In genomic region chr15:52803543-52804306, GRCh38 we compare ENCODE assay signal across 11 cellular contexts. TPM values are rescaled to one million over a fixed set of nuclear protein-coding genes. Genes with fewer than 3 reads are reported as not detected.
DNase-seq lines count a peak whose midpoint lies in the region; ATAC-seq and TF ChIP-seq lines count a peak whose summit lies in the region.
"Had no signal": no experiment of that assay in that cellular context is flagged by ENCODE, and none has a peak within 500 bp of the region (broad histone marks: within the 10 kb centered on the region; RNA-seq: fewer than 3 reads in every experiment).

No MANE protein-coding gene starts in this region.

- no peaks in the 10 kb centered on the region for H3K9me3 Mint-ChIP-seq in T-helper 2 cell treated with Interferon-gamma antibody and Interleukin-4, amounts not matched to agents 5 μg/mL and 100 μg/mL, for 36 hours

- H3K36me3 ChIP-seq in parathyroid adenoma (ENCODE audit: control insufficient read depth, insufficient read depth, low read length) = no peaks in the 10 kb centered on the region

- no peaks in the 10 kb centered on the region for H3K79me2 ChIP-seq in parathyroid adenoma

- no peaks in the 10 kb centered on the region for H3K4me1 ChIP-seq in parathyroid adenoma

- peaks cover 89% of the 10 kb centered on the region for H3K27me3 Mint-ChIP-seq in T-helper 2 cell treated with Interferon-gamma antibody and Interleukin-4, amounts not matched to agents 5 μg/mL and 100 μg/mL, for 36 hours (ENCODE audit: low read depth)

- intact Hi-C loops in left cardiac atrium (cut with DNase I) = no loop called here

- H3K27ac ChIP-seq in parathyroid adenoma = no peak overlapping the region

- H3K27ac Mint-ChIP-seq in T-helper 2 cell treated with Interferon-gamma antibody and Interleukin-4, amounts not matched to agents 5 μg/mL and 100 μg/mL, for 36 hours = no peak overlapping the region

- peaks cover 9% of the 10 kb centered on the region for H3K27me3 ChIP-seq in parathyroid adenoma (ENCODE audit: control insufficient read depth, insufficient read depth, low read length)

- no peaks in the 10 kb centered on the region for H3K9me3 ChIP-seq in parathyroid adenoma (ENCODE audit: control insufficient read depth, low read length)

- no peak for TF ChIP-seq CTCF in parathyroid adenoma (IDR thresholded peaks at IDR 0.05)

- H2AFZ ChIP-seq in parathyroid adenoma = no peak overlapping the region

- no peaks in the 10 kb centered on the region for H3K36me3 Mint-ChIP-seq in T-helper 2 cell treated with Interferon-gamma antibody and Interleukin-4, amounts not matched to agents 5 μg/mL and 100 μg/mL, for 36 hours (ENCODE audit: low read depth)

- no peak overlapping the region for H3K9ac ChIP-seq in parathyroid adenoma

- peak overlapping the region; percentile 31 for H3K4me2 ChIP-seq in parathyroid adenoma (ENCODE audit: low read length)

- DNase-seq in T-helper 2 cell treated with Interferon-gamma antibody and Interleukin-4, amounts not matched to agents 5 μg/mL and 100 μg/mL, for 36 hours (ENCODE audit: low spot score) = no peak
- DNase-seq in T-helper 2 cell (no peak), NCI-H526 treated with DMSO at 0.1 percent for 48 hours (lab: John Stamatoyannopoulos, UW) (peak; percentile 7), left cardiac atrium (peak; percentile 16)
- DNase-seq: GOT3, NCI-H446 had no signal

- ATAC-seq in left cardiac atrium = no peak
- no peak for ATAC-seq in HG03097 (IDR thresholded peaks at IDR 0.05; ENCODE audit: low FRiP score, unreplicated experiment)
- no peak for ATAC-seq in GM19035 (IDR thresholded peaks at IDR 0.05; ENCODE audit: unreplicated experiment)
- no peak for ATAC-seq in HG03521 (IDR thresholded peaks at IDR 0.05; ENCODE audit: unreplicated experiment)

- H3K4me1 Mint-ChIP-seq in T-helper 2 cell treated with Interferon-gamma antibody and Interleukin-4, amounts not matched to agents 5 μg/mL and 100 μg/mL, for 36 hours (ENCODE audit: low read depth) = peaks cover 13% of the 10 kb centered on the region

- H3K4me3 Mint-ChIP-seq in T-helper 2 cell treated with Interferon-gamma antibody and Interleukin-4, amounts not matched to agents 5 μg/mL and 100 μg/mL, for 36 hours = peak overlapping the region; percentile 69

- H3K4me3 ChIP-seq in parathyroid adenoma (ENCODE audit: low read depth, low read length) = no peak overlapping the region

RNA-seq across cellular contexts. Expression of gene ONECUT1, which starts 13.6 kb away (rescaled TPM):
- not detected for total RNA-seq in left cardiac atrium
- total RNA-seq: kidney epithelial cell had no signal

Comparison
In these comparisons a context has a peak if more than half of its experiments do, and no peak if none do; other contexts are left out.
1. DNase-seq: peak in NCI-H526 treated with DMSO at 0.1 percent for 48 hours (single experiment) and left cardiac atrium (single experiment); none in T-helper 2 cell treated with Interferon-gamma antibody and Interleukin-4, amounts not matched to agents 5 μg/mL and 100 μg/mL, for 36 hours (single experiment) and T-helper 2 cell (0 of 5).